Comparison of ENCODE assay signal across 8 cellular contexts in genomic region chr12:121992059-121992879, GRCh38. TPM values are rescaled to one million over a fixed set of nuclear protein-coding genes. Genes with fewer than 3 reads are reported as not detected.
A peak's percentile ranks its signal among the peaks of the same experiment; 100 is the strongest.
DNase-seq lines count a peak whose midpoint lies in the region; ATAC-seq and TF ChIP-seq lines count a peak whose summit lies in the region.

No MANE protein-coding gene starts in this region.

- H4K20me1 ChIP-seq in neural progenitor cell (ENCODE audit: low read depth), result no peaks in the 10 kb centered on the region

- peak overlapping the region; percentile 55 to 78 for H3K27ac ChIP-seq in breast epithelium
- H3K27ac ChIP-seq in neural progenitor cell, result no peak overlapping the region
- no peak overlapping the region for H3K27ac ChIP-seq in endodermal cell (ENCODE audit: low read depth, low read length)
- no peak overlapping the region for H3K27ac ChIP-seq in A673 (ENCODE audit: low read depth, low read length, poor library complexity, severe bottlenecking)

- POLR2A ChIA-PET in A673 (lab: Charles Lee; ENCODE audit: low non-redundant PET), result interaction anchor here (0.5 kb wide), 1 partner anchor 13 kb away, joined by 6 read pairs; no protein-coding TSS in a partner anchor

- DNase-seq in A172 (ENCODE audit: low spot score) (peak; percentile 93), breast epithelium (ENCODE audit: low spot score in 2 of 2) (peak in 1 of 2 donors; percentile 59), neural progenitor cell (ENCODE audit: low spot score) (no peak), endodermal cell (no peak), A673 (ENCODE audit: low spot score) (no peak)
- DNase-seq in T-helper 2 cell treated with Interferon-gamma antibody and Interleukin-4, amounts not matched to agents 5 μg/mL and 100 μg/mL, for 36 hours (ENCODE audit: low spot score), result peak; percentile 78

- TF ChIP-seq POLR2A in GM18951 (IDR thresholded peaks at IDR 0.05; ENCODE audit: extremely low read depth, insufficient read depth, insufficient read length) (peak; percentile 32), breast epithelium (IDR thresholded peaks at IDR 0.05) (no peak)

- peak; percentile 66 for ATAC-seq in HG03139 (IDR thresholded peaks at IDR 0.05; ENCODE audit: unreplicated experiment)

- intact Hi-C loops in breast epithelium (cut with DNase I; ENCODE audit: low total_unique reads), result no loop called here
- intact Hi-C loops in A673 (cut with micrococcal nuclease; ENCODE audit: unreplicated experiment), result no loop called here

- TF ChIP-seq CTCF in breast epithelium (IDR thresholded peaks at IDR 0.05), result no peak
- no peak for TF ChIP-seq CTCF in neural progenitor cell (IDR thresholded peaks at IDR 0.05)
- TF ChIP-seq CTCF in endodermal cell (conservative IDR thresholded peaks at IDR 0.05), result no peak
- no peak for TF ChIP-seq CTCF in A673 (conservative IDR thresholded peaks at IDR 0.05; ENCODE audit: low read depth, low read length)

- CTCF ChIA-PET in A673 (lab: Charles Lee), result no interaction called here

- no peaks in the 10 kb centered on the region for H3K36me3 ChIP-seq in breast epithelium
- no peaks in the 10 kb centered on the region for H3K36me3 ChIP-seq in neural progenitor cell
- no peaks in the 10 kb centered on the region for H3K36me3 ChIP-seq in endodermal cell (ENCODE audit: control insufficient read depth, insufficient read depth, low read length)
- no peaks in the 10 kb centered on the region for H3K36me3 ChIP-seq in A673 (ENCODE audit: insufficient read depth, low read length, poor library complexity, severe bottlenecking)

- H3K4me2 ChIP-seq in neural progenitor cell, result no peak overlapping the region

- H3K27ac Mint-ChIP-seq in T-helper 2 cell treated with Interferon-gamma antibody and Interleukin-4, amounts not matched to agents 5 μg/mL and 100 μg/mL, for 36 hours, result peak overlapping the region; percentile 41
- H3K27ac Mint-ChIP-seq in neural progenitor cell (peak overlapping the region; percentile 42), endodermal cell (no peak overlapping the region)

- H3K27me3 Mint-ChIP-seq in T-helper 2 cell treated with Interferon-gamma antibody and Interleukin-4, amounts not matched to agents 5 μg/mL and 100 μg/mL, for 36 hours (ENCODE audit: low read depth), result peaks cover 5% of the 10 kb centered on the region
- peaks cover 2% of the 10 kb centered on the region for H3K27me3 Mint-ChIP-seq in neural progenitor cell (ENCODE audit: insufficient read depth, low read depth)
- no peaks in the 10 kb centered on the region for H3K27me3 Mint-ChIP-seq in endodermal cell (ENCODE audit: insufficient read depth)

- WGBS in endodermal cell (ENCODE audit: insufficient coverage in 1 of 2, insufficient read length in 1 of 2), 2 experiments, result 93 to 94% methylated on average over 16 to 19 of the region's 21 CpGs

- H3K9me3 ChIP-seq in breast epithelium (no peaks in the 10 kb centered on the region), neural progenitor cell (ENCODE audit: low read depth) (no peaks in the 10 kb centered on the region), endodermal cell (ENCODE audit: control insufficient read depth, low read length) (no peaks in the 10 kb centered on the region), A673 (ENCODE audit: low read depth, low read length, poor library complexity, severe bottlenecking) (no peaks in the 10 kb centered on the region)

- H3K4me3 ChIP-seq in breast epithelium, result no peak overlapping the region
- H3K4me3 ChIP-seq in neural progenitor cell, result no peak overlapping the region
- no peak overlapping the region for H3K4me3 ChIP-seq in endodermal cell (ENCODE audit: low read length)
- no peak overlapping the region for H3K4me3 ChIP-seq in A673 (ENCODE audit: low read depth, low read length, poor library complexity, severe bottlenecking)

- no peak overlapping the region for H3K9ac ChIP-seq in neural progenitor cell
- H3K9ac ChIP-seq in endodermal cell (ENCODE audit: extremely low read depth, low read length, poor library complexity, severe bottlenecking), result no peak overlapping the region

- no peaks in the 10 kb centered on the region for H3K79me2 ChIP-seq in neural progenitor cell (ENCODE audit: low read depth)

- peaks cover 4% of the 10 kb centered on the region for H3F3A ChIP-seq in neural progenitor cell (ENCODE audit: low read depth)

- no peak overlapping the region for H2AFZ ChIP-seq in neural progenitor cell (replicated peaks)

- H3K4me1 ChIP-seq in breast epithelium (no peaks in the 10 kb centered on the region), neural progenitor cell (peaks cover 16% of the 10 kb centered on the region), endodermal cell (ENCODE audit: control insufficient read depth, insufficient read depth, low read length) (peaks cover 8% of the 10 kb centered on the region), A673 (ENCODE audit: insufficient read depth, low read length, poor library complexity, severe bottlenecking) (no peaks in the 10 kb centered on the region)

- H3K9me3 Mint-ChIP-seq in T-helper 2 cell treated with Interferon-gamma antibody and Interleukin-4, amounts not matched to agents 5 μg/mL and 100 μg/mL, for 36 hours, result no peaks in the 10 kb centered on the region
- no peaks in the 10 kb centered on the region for H3K9me3 Mint-ChIP-seq in neural progenitor cell
- H3K9me3 Mint-ChIP-seq in endodermal cell, result peaks cover 8% of the 10 kb centered on the region

- H3K4me1 Mint-ChIP-seq in T-helper 2 cell treated with Interferon-gamma antibody and Interleukin-4, amounts not matched to agents 5 μg/mL and 100 μg/mL, for 36 hours (ENCODE audit: low read depth), result peaks cover 8% of the 10 kb centered on the region
- H3K4me1 Mint-ChIP-seq in neural progenitor cell, result peaks cover 10% of the 10 kb centered on the region
- H3K4me1 Mint-ChIP-seq in endodermal cell, result peaks cover 14% of the 10 kb centered on the region

- in situ Hi-C loops in GM18951 (cut with MboI; ENCODE audit: low sequenced_read_pairs, unreplicated experiment), result no loop called here

- no peaks in the 10 kb centered on the region for H3K27me3 ChIP-seq in breast epithelium
- H3K27me3 ChIP-seq in neural progenitor cell, result no peaks in the 10 kb centered on the region
- no peaks in the 10 kb centered on the region for H3K27me3 ChIP-seq in endodermal cell (ENCODE audit: control insufficient read depth, insufficient read depth, low read length, poor library complexity, severe bottlenecking)
- no peaks in the 10 kb centered on the region for H3K27me3 ChIP-seq in A673 (replicated peaks; ENCODE audit: insufficient read depth, low read depth, low read length, poor library complexity)

- no peak overlapping the region for H3K4me3 Mint-ChIP-seq in T-helper 2 cell treated with Interferon-gamma antibody and Interleukin-4, amounts not matched to agents 5 μg/mL and 100 μg/mL, for 36 hours
- no peak overlapping the region for H3K4me3 Mint-ChIP-seq in neural progenitor cell
- H3K4me3 Mint-ChIP-seq in endodermal cell, result no peak overlapping the region

- H3K36me3 Mint-ChIP-seq in T-helper 2 cell treated with Interferon-gamma antibody and Interleukin-4, amounts not matched to agents 5 μg/mL and 100 μg/mL, for 36 hours (ENCODE audit: low read depth), result no peaks in the 10 kb centered on the region
- H3K36me3 Mint-ChIP-seq in neural progenitor cell (no peaks in the 10 kb centered on the region), endodermal cell (ENCODE audit: low read depth) (no peaks in the 10 kb centered on the region)

- no TSS peak for BruUV-seq in A673 (replicated peaks; lab: Mats Ljungman, UMichigan)

RNA-seq across cellular contexts. Expression of gene BCL7A, which starts 29.4 kb away (rescaled TPM):
- total RNA-seq in A172 (2014; rRNA removed; shearing (Covaris generic)), result 6.9 and 7.6 TPM in 2 replicates
- 10 to 100 TPM in 1 of 3 donors, 1 to 10 TPM in 2; 6.2 to 13.5 (median 8.8) TPM for total RNA-seq in breast epithelium
- 22.1 and 41.3 TPM in 2 replicates for total RNA-seq in neural progenitor cell (ENCODE audit: low replicate concordance)
- 10 to 100 TPM; 22.3 to 28.9 TPM for total RNA-seq in endodermal cell
- polyA plus RNA-seq in endodermal cell (2013, experiment 1 of 2), result 39.9 TPM
- polyA plus RNA-seq in endodermal cell (2013, experiment 2 of 2), result 39.2 TPM
- total RNA-seq in A673 (2021), result 40.7 and 41.8 TPM in 2 replicates

Comparison
In these comparisons a context has a peak if more than half of its experiments do, and no peak if none do; other contexts are left out.
1. DNase-seq: peak in A172 (single experiment) and T-helper 2 cell treated with Interferon-gamma antibody and Interleukin-4, amounts not matched to agents 5 μg/mL and 100 μg/mL, for 36 hours (single experiment); none in neural progenitor cell (single experiment), endodermal cell (single experiment) and A673 (single experiment).
2. H3K27ac ChIP-seq: peak in breast epithelium (2 of 2); none in neural progenitor cell (single experiment), endodermal cell (single experiment) and A673 (single experiment).